In the genomic region with DNA sequence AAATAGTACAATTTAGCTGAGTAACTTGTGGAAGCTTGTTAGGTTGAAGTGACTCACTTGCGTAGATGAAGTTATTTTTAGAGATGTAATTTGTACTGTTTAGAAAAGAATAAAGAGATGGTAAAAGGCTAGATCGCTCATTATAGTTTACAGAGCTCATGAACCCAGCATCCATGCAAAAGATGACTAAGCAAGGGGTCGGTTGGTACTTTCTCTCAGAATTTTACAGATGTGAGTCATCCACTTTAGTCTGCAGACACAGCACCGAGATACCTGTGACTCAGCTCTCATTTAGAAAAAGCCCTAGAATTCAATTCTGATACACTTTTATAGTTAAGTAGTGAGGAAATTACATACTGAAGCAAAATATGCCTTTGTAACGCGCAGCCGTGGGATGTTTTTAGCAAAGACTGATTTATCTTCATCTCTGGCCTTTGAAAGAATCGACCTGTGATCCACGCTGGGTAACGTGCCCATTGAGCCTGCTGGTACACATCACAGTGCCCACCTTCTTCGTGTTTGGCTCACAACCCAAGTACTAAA, we compare ENCODE assay signal across 8 cellular contexts.
DNase-seq lines count a peak whose midpoint lies in the region; FAIRE-seq and TF ChIP-seq lines count a peak whose summit lies in the region.

No MANE protein-coding gene starts in this region.

- no peak overlapping the region for H3K27ac ChIP-seq in effector memory CD4-positive, alpha-beta T cell (ENCODE audit: insufficient read depth, low read length, poor library complexity, severe bottlenecking)

- DNase-seq in DMS79 treated with DMSO at 0.1 percent for 48 hours (lab: John Stamatoyannopoulos, UW) (peak; percentile 35), H54 (ENCODE audit: insufficient read length, low spot score) (peak; percentile 49), SHP77 (lab: John Stamatoyannopoulos, UW) (peak; percentile 22 to 33), epithelial cell of esophagus (ENCODE audit: low read depth) (peak; percentile 96), renal cortical epithelial cell (ENCODE audit: low read depth) (peak; percentile 100), NCI-H748 treated with DMSO at 0.1 percent for 48 hours (lab: John Stamatoyannopoulos, UW) (no peak), HUDEP-2 (lab: John Stamatoyannopoulos, UW; ENCODE audit: unreplicated experiment in 76 of 76) (no peak)
- DNase-seq in effector memory CD4-positive, alpha-beta T cell, result no peak

- TF ChIP-seq CTCF in epithelial cell of esophagus (IDR thresholded peaks at IDR 0.05; ENCODE audit: insufficient read depth, low read depth, low read length, missing control alignments), result no peak

- H3K9me3 ChIP-seq in effector memory CD4-positive, alpha-beta T cell (ENCODE audit: control insufficient read depth, low read length), result no peaks in the 10 kb centered on the region

- no peak for TF ChIP-seq POLR2A in H54 (IDR thresholded peaks at IDR 0.05; ENCODE audit: low read depth, low read length)

- FAIRE-seq in H54 (lab: Jason Lieb, UNC), result peak; percentile 15

- no peaks in the 10 kb centered on the region for H3K36me3 ChIP-seq in effector memory CD4-positive, alpha-beta T cell (ENCODE audit: control insufficient read depth, insufficient read depth, low read length)

- H3K4me3 ChIP-seq in epithelial cell of esophagus (ENCODE audit: low read length), result no peak overlapping the region
- no peak overlapping the region for H3K4me3 ChIP-seq in effector memory CD4-positive, alpha-beta T cell (ENCODE audit: insufficient read depth, low read depth, low read length, poor library complexity, severe bottlenecking)

- no peaks in the 10 kb centered on the region for H3K27me3 ChIP-seq in effector memory CD4-positive, alpha-beta T cell (replicated peaks; ENCODE audit: control insufficient read depth, insufficient read depth, low read length, poor library complexity, severe bottlenecking)

- peaks cover 4% of the 10 kb centered on the region for H3K4me1 ChIP-seq in effector memory CD4-positive, alpha-beta T cell (ENCODE audit: control insufficient read depth, insufficient read depth, low read length, poor library complexity, severe bottlenecking)

Comparison
In these comparisons a context has a peak if more than half of its experiments do, and no peak if none do; other contexts are left out.
1. DNase-seq: peak in DMS79 treated with DMSO at 0.1 percent for 48 hours (single experiment), H54 (single experiment), SHP77 (2 of 2), epithelial cell of esophagus (single experiment) and renal cortical epithelial cell (single experiment); none in NCI-H748 treated with DMSO at 0.1 percent for 48 hours (single experiment), HUDEP-2 (0 of 76) and effector memory CD4-positive, alpha-beta T cell (0 of 3).